19 cellular contexts compared by ENCODE assay signal in genomic region chr18:25704096-25704870, GRCh38.
"Had no signal": no experiment of that assay in that cellular context is flagged by ENCODE, and none has a peak within 500 bp of the region (broad histone marks: within the 10 kb centered on the region; RNA-seq: fewer than 3 reads in every experiment).

No MANE protein-coding gene starts in this region.

- H3K9me3 Mint-ChIP-seq: activated CD8-positive, alpha-beta T cell treated with anti-CD3 and anti-CD28 coated beads for 36 hours; activated T-cell treated with anti-CD3 and anti-CD28 coated beads, Interleukin-2, amount 50 U/mL, for 4 hours; mesothelial cell of epicardium; type B pancreatic cell had no signal

- H3K36me3 ChIP-seq: brain microvascular endothelial cell, heart left ventricle, lower lobe of right lung had no signal

- H3K27me3 Mint-ChIP-seq: type B pancreatic cell had no signal

- H3K4me3 ChIP-seq: heart left ventricle, lower lobe of right lung had no signal

- H3K36me3 Mint-ChIP-seq: mesothelial cell of epicardium, type B pancreatic cell had no signal

- H3K4me1 ChIP-seq: heart left ventricle, lower lobe of right lung had no signal

- H3K4me3 Mint-ChIP-seq: activated CD4-positive, alpha-beta T cell treated with anti-CD3 and anti-CD28 coated beads for 36 hours; activated CD8-positive, alpha-beta T cell treated with anti-CD3 and anti-CD28 coated beads for 36 hours; activated T-cell treated with anti-CD3 and anti-CD28 coated beads, Interleukin-2, amount 50 U/mL, for 4 hours; effector memory CD8-positive, alpha-beta T cell; mesothelial cell of epicardium; type B pancreatic cell had no signal

- H3K27ac Mint-ChIP-seq: activated CD4-positive, alpha-beta T cell treated with anti-CD3 and anti-CD28 coated beads for 36 hours; activated CD8-positive, alpha-beta T cell treated with anti-CD3 and anti-CD28 coated beads for 36 hours; effector memory CD8-positive, alpha-beta T cell; mesothelial cell of epicardium; progenitor cell of endocrine pancreas; type B pancreatic cell had no signal

- H3K4me1 Mint-ChIP-seq: activated CD4-positive, alpha-beta T cell treated with anti-CD3 and anti-CD28 coated beads for 36 hours; mesothelial cell of epicardium had no signal

- H3K9me3 ChIP-seq: heart left ventricle, lower lobe of right lung had no signal

- DNase-seq: activated CD4-positive, alpha-beta T cell treated with anti-CD3 and anti-CD28 coated beads for 36 hours; activated CD8-positive, alpha-beta T cell treated with anti-CD3 and anti-CD28 coated beads for 36 hours; activated effector memory CD4-positive, alpha-beta T cell treated with Interleukin-2 at 50 U/mL for 16 hours; activated naive CD4-positive, alpha-beta T cell treated with anti-CD3 and anti-CD28 coated beads, Interleukin-2, amount 50 U/mL, for 16 hours; activated T-cell treated with anti-CD3 and anti-CD28 coated beads, Interleukin-2, amount 50 U/mL, for 4 hours; brain microvascular endothelial cell; effector memory CD8-positive, alpha-beta T cell; foreskin melanocyte; heart left ventricle; lower lobe of right lung; occipital lobe; right cardiac atrium; small intestine; stimulated activated naive CD8-positive, alpha-beta T cell treated with anti-CD3 and anti-CD28 coated beads, Interleukin-15, Interleukin-2, amounts not matched to agents 100 U/mL and 50 U/mL, for 24 hours; T-helper 2 cell had no signal

- H3K27ac ChIP-seq: brain microvascular endothelial cell, epithelial cell of prostate, heart left ventricle, lower lobe of right lung had no signal

- FAIRE-seq: small intestine had no signal
